15 cellular contexts compared by ENCODE assay signal in genomic region chr5:169569513-169569912, GRCh38. TPM values are rescaled to one million over a fixed set of nuclear protein-coding genes. Genes with fewer than 3 reads are reported as not detected.
A peak's percentile ranks its signal among the peaks of the same experiment; 100 is the strongest.
DNase-seq lines count a peak whose midpoint lies in the region; ATAC-seq lines count a peak whose summit lies in the region.
"Had no signal": no experiment of that assay in that cellular context is flagged by ENCODE, and none has a peak within 500 bp of the region (broad histone marks: within the 10 kb centered on the region; RNA-seq: fewer than 3 reads in every experiment).

No MANE protein-coding gene starts in this region.

- ATAC-seq in activated CD4-positive, alpha-beta T cell treated with anti-CD3 and anti-CD28 coated beads for 36 hours: peak; percentile 30
- peak; percentile 68 for ATAC-seq in HG02852 (IDR thresholded peaks at IDR 0.05; ENCODE audit: unreplicated experiment)
- peak; percentile 88 for ATAC-seq in activated T-helper 17 cell treated with anti-CD3 and anti-CD28 coated beads, Interleukin-2, amount 50 U/mL, for 72 hours (replicated peaks)
- ATAC-seq in stimulated activated memory B cell treated with anti-CD40 and anti-IgM and Interleukin-4, amounts not matched to agents 10 μg/mL and 1 μg/mL and 100 μg/mL, for 72 hours: peak; percentile 16
- ATAC-seq: CD8-positive, alpha-beta T cell had no signal

- POLR2A ChIA-PET in activated CD4-positive, alpha-beta T cell treated with anti-CD3 and anti-CD28 coated beads for 36 hours (lab: Charles Lee): no interaction called here

- no peaks in the 10 kb centered on the region for H3K9me3 Mint-ChIP-seq in activated CD4-positive, alpha-beta T cell treated with anti-CD3 and anti-CD28 coated beads for 36 hours (ENCODE audit: low read depth)
- no peaks in the 10 kb centered on the region for H3K9me3 Mint-ChIP-seq in activated CD4-positive, alpha-beta T cell treated with anti-CD3 and anti-CD28 coated beads, Interleukin-2, amount 10 ng/mL, durations not matched to agents 24 days and 14 days
- H3K9me3 Mint-ChIP-seq in activated T-helper 17 cell treated with anti-CD3 and anti-CD28 coated beads, Interleukin-2, amount 50 U/mL, for 72 hours: peaks cover 3% of the 10 kb centered on the region
- peaks cover 3% of the 10 kb centered on the region for H3K9me3 Mint-ChIP-seq in stimulated activated memory B cell treated with anti-CD40 and anti-IgM and Interleukin-4, amounts not matched to agents 10 μg/mL and 1 μg/mL and 100 μg/mL, for 72 hours
- H3K9me3 Mint-ChIP-seq: CD8-positive, alpha-beta T cell had no signal

- H3K27me3 Mint-ChIP-seq in activated CD4-positive, alpha-beta T cell treated with anti-CD3 and anti-CD28 coated beads for 36 hours: peaks cover 41% of the 10 kb centered on the region
- peaks cover 24% of the 10 kb centered on the region for H3K27me3 Mint-ChIP-seq in activated CD4-positive, alpha-beta T cell treated with anti-CD3 and anti-CD28 coated beads, Interleukin-2, amount 10 ng/mL, durations not matched to agents 24 days and 14 days
- peaks cover 41% of the 10 kb centered on the region for H3K27me3 Mint-ChIP-seq in activated T-helper 17 cell treated with anti-CD3 and anti-CD28 coated beads, Interleukin-2, amount 50 U/mL, for 72 hours
- H3K27me3 Mint-ChIP-seq in stimulated activated memory B cell treated with anti-CD40 and anti-IgM and Interleukin-4, amounts not matched to agents 10 μg/mL and 1 μg/mL and 100 μg/mL, for 72 hours: peaks cover 27% of the 10 kb centered on the region

- H3K36me3 Mint-ChIP-seq in activated CD4-positive, alpha-beta T cell treated with anti-CD3 and anti-CD28 coated beads for 36 hours (ENCODE audit: low read depth): no peaks in the 10 kb centered on the region
- no peaks in the 10 kb centered on the region for H3K36me3 Mint-ChIP-seq in activated CD4-positive, alpha-beta T cell treated with anti-CD3 and anti-CD28 coated beads, Interleukin-2, amount 10 ng/mL, durations not matched to agents 24 days and 14 days (ENCODE audit: low read depth)
- no peaks in the 10 kb centered on the region for H3K36me3 Mint-ChIP-seq in activated T-helper 17 cell treated with anti-CD3 and anti-CD28 coated beads, Interleukin-2, amount 50 U/mL, for 72 hours (ENCODE audit: low read depth)
- no peaks in the 10 kb centered on the region for H3K36me3 Mint-ChIP-seq in stimulated activated memory B cell treated with anti-CD40 and anti-IgM and Interleukin-4, amounts not matched to agents 10 μg/mL and 1 μg/mL and 100 μg/mL, for 72 hours
- H3K36me3 Mint-ChIP-seq: CD14-positive monocyte; CD8-positive, alpha-beta T cell had no signal

- no peak for DNase-seq in activated CD4-positive, alpha-beta T cell treated with anti-CD3 and anti-CD28 coated beads for 36 hours
- no peak for DNase-seq in activated CD4-positive, alpha-beta T cell treated with anti-CD3 and anti-CD28 coated beads, Interleukin-2, amount 10 ng/mL, durations not matched to agents 24 days and 14 days
- no peak for DNase-seq in stimulated activated CD4-positive, alpha-beta T cell treated with anti-CD3 and anti-CD28 coated beads, Interleukin-12 subunit alpha, Interleukin-12 subunit beta, amount 100 ng/mL, for 4 hours
- DNase-seq in cerebellum (ENCODE audit: low spot score) (no peak), NCI-H345 treated with DMSO at 0.1 percent for 48 hours (lab: John Stamatoyannopoulos, UW; ENCODE audit: unreplicated experiment) (no peak)
- DNase-seq: CD8-positive, alpha-beta T cell; COR-L47; DMS153; DMS79 treated with DMSO at 0.1 percent for 48 hours; EL; GOT3 had no signal

- no peak overlapping the region for H3K27ac Mint-ChIP-seq in activated CD4-positive, alpha-beta T cell treated with anti-CD3 and anti-CD28 coated beads for 36 hours
- no peak overlapping the region for H3K27ac Mint-ChIP-seq in activated CD4-positive, alpha-beta T cell treated with anti-CD3 and anti-CD28 coated beads, Interleukin-2, amount 10 ng/mL, durations not matched to agents 24 days and 14 days
- H3K27ac Mint-ChIP-seq in activated T-helper 17 cell treated with anti-CD3 and anti-CD28 coated beads, Interleukin-2, amount 50 U/mL, for 72 hours: no peak overlapping the region
- no peak overlapping the region for H3K27ac Mint-ChIP-seq in stimulated activated memory B cell treated with anti-CD40 and anti-IgM and Interleukin-4, amounts not matched to agents 10 μg/mL and 1 μg/mL and 100 μg/mL, for 72 hours
- H3K27ac Mint-ChIP-seq: CD8-positive, alpha-beta T cell had no signal

- CTCF ChIA-PET in activated CD4-positive, alpha-beta T cell treated with anti-CD3 and anti-CD28 coated beads for 36 hours (lab: Charles Lee): interaction anchor here (0.5 to 2.2 kb wide), 3 partner anchors 12 to 266 kb away, joined by 3 to 11 read pairs (median 3); no protein-coding TSS in a partner anchor

- no peak overlapping the region for H3K4me3 Mint-ChIP-seq in activated CD4-positive, alpha-beta T cell treated with anti-CD3 and anti-CD28 coated beads for 36 hours
- H3K4me3 Mint-ChIP-seq in activated CD4-positive, alpha-beta T cell treated with anti-CD3 and anti-CD28 coated beads, Interleukin-2, amount 10 ng/mL, durations not matched to agents 24 days and 14 days: no peak overlapping the region
- no peak overlapping the region for H3K4me3 Mint-ChIP-seq in activated T-helper 17 cell treated with anti-CD3 and anti-CD28 coated beads, Interleukin-2, amount 50 U/mL, for 72 hours
- H3K4me3 Mint-ChIP-seq in stimulated activated memory B cell treated with anti-CD40 and anti-IgM and Interleukin-4, amounts not matched to agents 10 μg/mL and 1 μg/mL and 100 μg/mL, for 72 hours: no peak overlapping the region
- H3K4me3 Mint-ChIP-seq: CD8-positive, alpha-beta T cell had no signal

- intact Hi-C loops in activated CD4-positive, alpha-beta T cell treated with anti-CD3 and anti-CD28 coated beads for 36 hours (cut with DNase I, micrococcal nuclease): no loop called here
- intact Hi-C loops in activated CD4-positive, alpha-beta T cell treated with anti-CD3 and anti-CD28 coated beads, Interleukin-2, amount 10 ng/mL, durations not matched to agents 24 days and 14 days (cut with micrococcal nuclease): no loop called here

- no peaks in the 10 kb centered on the region for H3K4me1 Mint-ChIP-seq in activated CD4-positive, alpha-beta T cell treated with anti-CD3 and anti-CD28 coated beads for 36 hours
- H3K4me1 Mint-ChIP-seq in activated CD4-positive, alpha-beta T cell treated with anti-CD3 and anti-CD28 coated beads, Interleukin-2, amount 10 ng/mL, durations not matched to agents 24 days and 14 days: no peaks in the 10 kb centered on the region
- H3K4me1 Mint-ChIP-seq in activated T-helper 17 cell treated with anti-CD3 and anti-CD28 coated beads, Interleukin-2, amount 50 U/mL, for 72 hours: no peaks in the 10 kb centered on the region
- H3K4me1 Mint-ChIP-seq in stimulated activated memory B cell treated with anti-CD40 and anti-IgM and Interleukin-4, amounts not matched to agents 10 μg/mL and 1 μg/mL and 100 μg/mL, for 72 hours: no peaks in the 10 kb centered on the region
- H3K4me1 Mint-ChIP-seq: CD14-positive monocyte had no signal

RNA-seq across cellular contexts. Expression of gene SPDL1, which starts 14.1 kb away (rescaled TPM):
- 10 to 100 TPM; 40.3 to 56.6 TPM for total RNA-seq in activated CD4-positive, alpha-beta T cell treated with anti-CD3 and anti-CD28 coated beads for 36 hours
- total RNA-seq in activated CD4-positive, alpha-beta T cell treated with anti-CD3 and anti-CD28 coated beads, Interleukin-2, amount 10 ng/mL, durations not matched to agents 24 days and 14 days: 36.9 and 38.5 TPM in 2 replicates
- 10 to 100 TPM; 22.8 to 38.4 TPM for total RNA-seq in activated T-helper 17 cell treated with anti-CD3 and anti-CD28 coated beads, Interleukin-2, amount 50 U/mL, for 72 hours
- 27.4 TPM for total RNA-seq in cerebellum

Comparison
In these comparisons a context has a peak if more than half of its experiments do, and no peak if none do; other contexts are left out.
1. ATAC-seq: peak in every context shown above with its lines; median percentile 88 in activated T-helper 17 cell treated with anti-CD3 and anti-CD28 coated beads, Interleukin-2, amount 50 U/mL, for 72 hours; 68 in HG02852; 30 in activated CD4-positive, alpha-beta T cell treated with anti-CD3 and anti-CD28 coated beads for 36 hours; 16 in stimulated activated memory B cell treated with anti-CD40 and anti-IgM and Interleukin-4, amounts not matched to agents 10 μg/mL and 1 μg/mL and 100 μg/mL, for 72 hours.